In the genomic region with DNA sequence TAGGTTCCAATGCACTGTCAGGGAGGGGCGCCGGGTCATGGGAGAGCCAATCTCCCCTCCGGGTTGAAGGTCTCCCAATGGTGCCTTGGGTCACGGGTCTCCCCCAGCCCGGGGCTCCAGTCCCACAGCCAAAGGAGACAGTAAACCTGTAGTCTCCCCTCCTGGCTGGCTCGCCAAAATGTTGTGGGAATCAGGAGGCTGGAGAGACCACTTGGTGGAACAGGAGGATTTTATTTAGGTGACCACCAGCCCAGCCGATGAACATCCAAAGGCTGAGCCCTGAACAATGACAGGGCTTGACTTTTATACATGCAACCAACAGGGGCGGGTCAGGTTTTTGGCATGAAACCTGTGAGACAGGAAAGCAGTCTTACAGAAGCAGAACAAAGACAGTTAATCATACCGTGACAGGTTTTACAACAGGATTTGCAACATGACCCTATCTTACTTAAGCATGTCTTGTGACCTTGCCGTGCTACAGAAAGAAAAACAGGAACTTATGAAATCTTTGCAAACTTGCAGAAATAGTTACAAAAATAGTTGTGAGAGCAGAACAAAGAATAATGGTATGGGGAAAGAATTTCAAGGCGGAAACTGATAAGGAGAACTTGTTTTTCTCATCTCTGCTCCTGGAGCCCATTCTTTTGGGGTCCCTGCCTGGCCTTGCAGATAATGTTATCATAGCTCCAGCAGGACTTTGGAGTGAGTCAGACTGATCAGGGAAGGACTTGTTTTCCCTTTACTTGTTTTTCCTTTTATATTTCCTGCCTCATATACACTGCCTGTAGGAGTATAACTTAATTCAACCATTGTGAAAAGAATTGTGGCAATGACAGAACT, we compare ENCODE assay signal across 1 cellular context.
TF ChIP-seq lines count a peak whose summit lies in the region.

No MANE protein-coding gene starts in this region.

TF ChIP-seq in K562, 482 proteins besides CTCF, POLR2A, EP300 and RAD21 (continued from another document and continues in another):
- peak; percentile 89 to 94 for TF ChIP-seq TEAD1 (CRISPR knock-in tag; IDR thresholded peaks at IDR 0.05)
- peak in 1 of 2 experiments; percentile 86; a peak in 2 of 4 replicates for TF ChIP-seq ETV6 (IDR thresholded peaks at IDR 0.05; ENCODE audit: borderline replicate concordance in 1 of 2, low read depth in 2 of 2, low read length in 1 of 2)
- no peak for TF ChIP-seq ETV6 (CRISPR knock-in tag; IDR thresholded peaks at IDR 0.05; ENCODE audit: borderline replicate concordance)
- TF ChIP-seq BCOR (IDR thresholded peaks at IDR 0.05), result peak; percentile 76
- TF ChIP-seq LCOR (CRISPR knock-in tag; IDR thresholded peaks at IDR 0.05), result peak; percentile 94
- no peak for TF ChIP-seq ZNF140 (CRISPR knock-in tag; IDR thresholded peaks at IDR 0.05)
- peak; percentile 49; the same call in 1 of the 2 replicates for TF ChIP-seq MAFK (IDR thresholded peaks at IDR 0.05; ENCODE audit: low read length)
- no peak for TF ChIP-seq ZNF224 (CRISPR knock-in tag; IDR thresholded peaks at IDR 0.05)
- no peak for TF ChIP-seq FOXA1 (IDR thresholded peaks at IDR 0.05; ENCODE audit: borderline replicate concordance)
- TF ChIP-seq RHOXF2B (CRISPR knock-in tag; conservative IDR thresholded peaks at IDR 0.05), result no peak
- TF ChIP-seq GTF2F1 (IDR thresholded peaks at IDR 0.05; ENCODE audit: low read depth, low read length), result no peak
- TF ChIP-seq ARID3B (CRISPR knock-in tag; IDR thresholded peaks at IDR 0.05; ENCODE audit: borderline replicate concordance), result no peak
- TF ChIP-seq MYBL2 (IDR thresholded peaks at IDR 0.05; ENCODE audit: low read depth), result no peak
- TF ChIP-seq MYBL2 (CRISPR knock-in tag; IDR thresholded peaks at IDR 0.05; ENCODE audit: borderline replicate concordance), result no peak
- TF ChIP-seq, protein P1, sequence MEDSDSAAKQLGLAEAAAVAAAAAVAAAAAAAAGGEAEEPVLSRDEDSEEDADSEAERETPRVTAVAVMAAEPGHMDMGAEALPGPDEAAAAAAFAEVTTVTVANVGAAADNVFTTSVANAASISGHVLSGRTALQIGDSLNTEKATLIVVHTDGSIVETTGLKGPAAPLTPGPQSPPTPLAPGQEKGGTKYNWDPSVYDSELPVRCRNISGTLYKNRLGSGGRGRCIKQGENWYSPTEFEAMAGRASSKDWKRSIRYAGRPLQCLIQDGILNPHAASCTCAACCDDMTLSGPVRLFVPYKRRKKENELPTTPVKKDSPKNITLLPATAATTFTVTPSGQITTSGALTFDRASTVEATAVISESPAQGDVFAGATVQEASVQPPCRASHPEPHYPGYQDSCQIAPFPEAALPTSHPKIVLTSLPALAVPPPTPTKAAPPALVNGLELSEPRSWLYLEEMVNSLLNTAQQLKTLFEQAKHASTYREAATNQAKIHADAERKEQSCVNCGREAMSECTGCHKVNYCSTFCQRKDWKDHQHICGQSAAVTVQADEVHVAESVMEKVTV (CRISPR knock-in tag; IDR thresholded peaks at IDR 0.05), result 0 out of 2 replicates have a peak, but pooled peaks have one; percentile 15
- no peak for TF ChIP-seq ZNF12 (CRISPR knock-in tag; IDR thresholded peaks at IDR 0.05)
- peak; percentile 84 for TF ChIP-seq ZNF316 (IDR thresholded peaks at IDR 0.05)
- peak; percentile 64; the same call in 1 of the 2 replicates for TF ChIP-seq MGA (IDR thresholded peaks at IDR 0.05)
- peak; percentile 100 for TF ChIP-seq DPF2 (IDR thresholded peaks at IDR 0.05)
- TF ChIP-seq, protein P2, sequence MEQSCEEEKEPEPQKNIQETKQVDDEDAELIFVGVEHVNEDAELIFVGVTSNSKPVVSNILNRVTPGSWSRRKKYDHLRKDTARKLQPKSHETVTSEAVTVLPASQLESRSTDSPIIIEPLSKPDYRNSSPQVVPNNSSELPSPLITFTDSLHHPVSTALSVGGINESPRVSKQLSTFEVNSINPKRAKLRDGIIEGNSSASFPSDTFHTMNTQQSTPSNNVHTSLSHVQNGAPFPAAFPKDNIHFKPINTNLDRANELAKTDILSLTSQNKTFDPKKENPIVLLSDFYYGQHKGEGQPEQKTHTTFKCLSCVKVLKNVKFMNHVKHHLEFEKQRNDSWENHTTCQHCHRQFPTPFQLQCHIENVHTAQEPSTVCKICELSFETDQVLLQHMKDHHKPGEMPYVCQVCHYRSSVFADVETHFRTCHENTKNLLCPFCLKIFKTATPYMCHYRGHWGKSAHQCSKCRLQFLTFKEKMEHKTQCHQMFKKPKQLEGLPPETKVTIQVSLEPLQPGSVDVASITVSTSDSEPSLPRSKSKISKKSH (CRISPR knock-in tag; IDR thresholded peaks at IDR 0.05), result no peak
- TF ChIP-seq SMARCB1 (IDR thresholded peaks at IDR 0.05; ENCODE audit: insufficient read length, low read depth), result peak; percentile 79
- no peak for TF ChIP-seq ZNF57 (CRISPR knock-in tag; IDR thresholded peaks at IDR 0.05)
- no peak for TF ChIP-seq ZNF518B (CRISPR knock-in tag; IDR thresholded peaks at IDR 0.05)
- no peak for TF ChIP-seq ZNF133 (CRISPR knock-in tag; IDR thresholded peaks at IDR 0.05)
- no peak for TF ChIP-seq ZNF79 (CRISPR knock-in tag; IDR thresholded peaks at IDR 0.05; ENCODE audit: low read depth)
- TF ChIP-seq, protein P3, sequence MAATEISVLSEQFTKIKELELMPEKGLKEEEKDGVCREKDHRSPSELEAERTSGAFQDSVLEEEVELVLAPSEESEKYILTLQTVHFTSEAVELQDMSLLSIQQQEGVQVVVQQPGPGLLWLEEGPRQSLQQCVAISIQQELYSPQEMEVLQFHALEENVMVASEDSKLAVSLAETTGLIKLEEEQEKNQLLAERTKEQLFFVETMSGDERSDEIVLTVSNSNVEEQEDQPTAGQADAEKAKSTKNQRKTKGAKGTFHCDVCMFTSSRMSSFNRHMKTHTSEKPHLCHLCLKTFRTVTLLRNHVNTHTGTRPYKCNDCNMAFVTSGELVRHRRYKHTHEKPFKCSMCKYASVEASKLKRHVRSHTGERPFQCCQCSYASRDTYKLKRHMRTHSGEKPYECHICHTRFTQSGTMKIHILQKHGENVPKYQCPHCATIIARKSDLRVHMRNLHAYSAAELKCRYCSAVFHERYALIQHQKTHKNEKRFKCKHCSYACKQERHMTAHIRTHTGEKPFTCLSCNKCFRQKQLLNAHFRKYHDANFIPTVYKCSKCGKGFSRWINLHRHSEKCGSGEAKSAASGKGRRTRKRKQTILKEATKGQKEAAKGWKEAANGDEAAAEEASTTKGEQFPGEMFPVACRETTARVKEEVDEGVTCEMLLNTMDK (IDR thresholded peaks at IDR 0.05; ENCODE audit: borderline replicate concordance, insufficient read depth, low read depth, low read length, poor library complexity, severe bottlenecking), result no peak
- no peak for TF ChIP-seq BCL6 (CRISPR knock-in tag; IDR thresholded peaks at IDR 0.05)
- TF ChIP-seq, protein P4, sequence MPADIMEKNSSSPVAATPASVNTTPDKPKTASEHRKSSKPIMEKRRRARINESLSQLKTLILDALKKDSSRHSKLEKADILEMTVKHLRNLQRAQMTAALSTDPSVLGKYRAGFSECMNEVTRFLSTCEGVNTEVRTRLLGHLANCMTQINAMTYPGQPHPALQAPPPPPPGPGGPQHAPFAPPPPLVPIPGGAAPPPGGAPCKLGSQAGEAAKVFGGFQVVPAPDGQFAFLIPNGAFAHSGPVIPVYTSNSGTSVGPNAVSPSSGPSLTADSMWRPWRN (IDR thresholded peaks at IDR 0.05; ENCODE audit: low read depth), result peak; percentile 88
- TF ChIP-seq ILK (tag; IDR thresholded peaks at IDR 0.05; ENCODE audit: borderline replicate concordance, low read depth), result no peak
- peak; percentile 98 for TF ChIP-seq POLR2AphosphoS5 (IDR thresholded peaks at IDR 0.05; ENCODE audit: control insufficient read depth, insufficient read depth, low read depth, low read length)
